Comparison of ENCODE assay signal across 1 cellular context in the genomic region with DNA sequence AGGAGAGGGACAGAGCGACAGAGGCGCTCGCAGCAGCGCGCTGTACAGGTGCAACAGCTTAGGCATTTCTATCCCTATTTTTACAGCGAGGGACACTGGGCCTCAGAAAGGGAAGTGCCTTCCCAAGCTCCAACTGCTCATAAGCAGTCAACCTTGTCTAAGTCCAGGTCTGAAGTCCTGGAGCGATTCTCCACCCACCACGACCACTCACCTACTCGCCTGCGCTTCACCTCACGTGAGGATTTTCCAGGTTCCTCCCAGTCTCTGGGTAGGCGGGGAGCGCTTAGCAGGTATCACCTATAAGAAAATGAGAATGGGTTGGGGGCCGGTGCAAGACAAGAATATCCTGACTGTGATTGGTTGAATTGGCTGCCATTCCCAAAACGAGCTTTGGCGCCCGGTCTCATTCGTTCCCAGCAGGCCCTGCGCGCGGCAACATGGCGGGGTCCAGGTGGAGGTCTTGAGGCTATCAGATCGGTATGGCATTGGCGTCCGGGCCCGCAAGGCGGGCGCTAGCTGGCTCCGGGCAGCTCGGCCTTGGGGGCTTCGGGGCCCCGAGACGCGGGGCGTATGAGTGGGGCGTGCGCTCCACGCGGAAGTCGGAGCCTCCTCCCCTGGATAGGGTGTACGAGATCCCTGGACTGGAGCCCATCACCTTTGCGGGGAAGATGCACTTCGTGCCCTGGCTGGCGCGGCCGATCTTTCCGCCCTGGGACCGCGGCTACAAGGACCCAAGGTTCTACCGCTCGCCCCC.
TF ChIP-seq lines count a peak whose summit lies in the region.

A gene with protein sequence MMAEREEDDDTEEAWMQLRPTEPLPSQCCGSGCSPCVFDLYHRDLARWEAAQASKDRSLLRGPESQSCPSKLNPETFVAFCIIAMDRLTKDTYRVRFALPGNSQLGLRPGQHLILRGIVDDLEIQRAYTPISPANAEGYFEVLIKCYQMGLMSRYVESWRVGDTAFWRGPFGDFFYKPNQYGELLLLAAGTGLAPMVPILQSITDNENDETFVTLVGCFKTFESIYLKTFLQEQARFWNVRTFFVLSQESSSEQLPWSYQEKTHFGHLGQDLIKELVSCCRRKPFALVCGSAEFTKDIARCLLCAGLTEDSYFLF (minus strand): TSS at position 266 of the 754 bp plus-strand sequence. CDS start 4,414 bp downstream, outside the sequence.
Gene MRPL37 (plus strand): TSS at position 403 of the 754 bp plus-strand sequence. CDS start 77 bp downstream, at position 480.

TF ChIP-seq in K562, 482 proteins besides CTCF, POLR2A, EP300 and RAD21 (continued from another document and continues in another):
- TF ChIP-seq, protein P1, sequence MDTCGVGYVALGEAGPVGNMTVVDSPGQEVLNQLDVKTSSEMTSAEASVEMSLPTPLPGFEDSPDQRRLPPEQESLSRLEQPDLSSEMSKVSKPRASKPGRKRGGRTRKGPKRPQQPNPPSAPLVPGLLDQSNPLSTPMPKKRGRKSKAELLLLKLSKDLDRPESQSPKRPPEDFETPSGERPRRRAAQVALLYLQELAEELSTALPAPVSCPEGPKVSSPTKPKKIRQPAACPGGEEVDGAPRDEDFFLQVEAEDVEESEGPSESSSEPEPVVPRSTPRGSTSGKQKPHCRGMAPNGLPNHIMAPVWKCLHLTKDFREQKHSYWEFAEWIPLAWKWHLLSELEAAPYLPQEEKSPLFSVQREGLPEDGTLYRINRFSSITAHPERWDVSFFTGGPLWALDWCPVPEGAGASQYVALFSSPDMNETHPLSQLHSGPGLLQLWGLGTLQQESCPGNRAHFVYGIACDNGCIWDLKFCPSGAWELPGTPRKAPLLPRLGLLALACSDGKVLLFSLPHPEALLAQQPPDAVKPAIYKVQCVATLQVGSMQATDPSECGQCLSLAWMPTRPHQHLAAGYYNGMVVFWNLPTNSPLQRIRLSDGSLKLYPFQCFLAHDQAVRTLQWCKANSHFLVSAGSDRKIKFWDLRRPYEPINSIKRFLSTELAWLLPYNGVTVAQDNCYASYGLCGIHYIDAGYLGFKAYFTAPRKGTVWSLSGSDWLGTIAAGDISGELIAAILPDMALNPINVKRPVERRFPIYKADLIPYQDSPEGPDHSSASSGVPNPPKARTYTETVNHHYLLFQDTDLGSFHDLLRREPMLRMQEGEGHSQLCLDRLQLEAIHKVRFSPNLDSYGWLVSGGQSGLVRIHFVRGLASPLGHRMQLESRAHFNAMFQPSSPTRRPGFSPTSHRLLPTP (IDR thresholded peaks at IDR 0.05; ENCODE audit: borderline replicate concordance, extremely low read depth, insufficient read length): no peak
- TF ChIP-seq SMAD4 (CRISPR knock-in tag; conservative IDR thresholded peaks at IDR 0.05): peak; percentile 65; the same call in 1 of the 2 replicates
- no peak for TF ChIP-seq MAFG (tag; conservative IDR thresholded peaks at IDR 0.05)
- TF ChIP-seq GABPB1 (CRISPR knock-in tag; IDR thresholded peaks at IDR 0.05): peak; percentile 9; the same call in 1 of the 2 replicates
- TF ChIP-seq NFIC (IDR thresholded peaks at IDR 0.05): peak; percentile 74
- TF ChIP-seq SRSF1 (IDR thresholded peaks at IDR 0.05; ENCODE audit: low read depth, low read length): no peak
- TF ChIP-seq GTF2B (IDR thresholded peaks at IDR 0.05; ENCODE audit: extremely low read depth, insufficient read length): no peak
- TF ChIP-seq BCOR (IDR thresholded peaks at IDR 0.05): no peak
- TF ChIP-seq ZSCAN32 (CRISPR knock-in tag; IDR thresholded peaks at IDR 0.05): no peak
- TF ChIP-seq TCF7L2 (IDR thresholded peaks at IDR 0.05; ENCODE audit: low read depth, low read length): 0 out of 2 replicates have a peak, but pooled peaks have one; percentile 22
- no peak for TF ChIP-seq FOSL1 (tag; conservative IDR thresholded peaks at IDR 0.05)
- TF ChIP-seq NCOR1 (IDR thresholded peaks at IDR 0.05): no peak
- TF ChIP-seq SREBF1 (IDR thresholded peaks at IDR 0.05; ENCODE audit: borderline replicate concordance, low read depth, low read length): no peak
- TF ChIP-seq YBX1 (IDR thresholded peaks at IDR 0.05): no peak
- TF ChIP-seq KLF16 (IDR thresholded peaks at IDR 0.05): no peak
- TF ChIP-seq AFF1 (IDR thresholded peaks at IDR 0.05; ENCODE audit: low read depth in 1 of 2, partially characterized antibody in 2 of 2): no peak
- TF ChIP-seq ZC3H8 (IDR thresholded peaks at IDR 0.05): no peak
- TF ChIP-seq ZNF780A (CRISPR knock-in tag; IDR thresholded peaks at IDR 0.05): no peak
- no peak for TF ChIP-seq SRSF7 (optimal IDR thresholded peaks at IDR 0.05; ENCODE audit: low read depth, low read length)
- no peak for TF ChIP-seq LARP7 (IDR thresholded peaks at IDR 0.05)
- no peak for TF ChIP-seq GTF2A2 (tag; IDR thresholded peaks at IDR 0.05)
- TF ChIP-seq SMAD2 (IDR thresholded peaks at IDR 0.05; ENCODE audit: low read depth, low read length): no peak
- peak; percentile 79 for TF ChIP-seq SP2 (IDR thresholded peaks at IDR 0.05; ENCODE audit: extremely low read depth, low read depth, low read length, poor library complexity, severe bottlenecking)
- peak; percentile 75 to 79 for TF ChIP-seq NRF1 (conservative IDR thresholded peaks at IDR 0.05 in 1 of 2, IDR thresholded peaks at IDR 0.05 in 1 of 2)
- peak; percentile 99 for TF ChIP-seq BHLHE40 (IDR thresholded peaks at IDR 0.05; ENCODE audit: low read length)
- TF ChIP-seq SMARCA5 (IDR thresholded peaks at IDR 0.05): no peak
- TF ChIP-seq C11orf30 (IDR thresholded peaks at IDR 0.05; ENCODE audit: low read depth): peak; percentile 93
- TF ChIP-seq TRIM25 (IDR thresholded peaks at IDR 0.05; ENCODE audit: borderline replicate concordance): no peak
- TF ChIP-seq, protein P2, sequence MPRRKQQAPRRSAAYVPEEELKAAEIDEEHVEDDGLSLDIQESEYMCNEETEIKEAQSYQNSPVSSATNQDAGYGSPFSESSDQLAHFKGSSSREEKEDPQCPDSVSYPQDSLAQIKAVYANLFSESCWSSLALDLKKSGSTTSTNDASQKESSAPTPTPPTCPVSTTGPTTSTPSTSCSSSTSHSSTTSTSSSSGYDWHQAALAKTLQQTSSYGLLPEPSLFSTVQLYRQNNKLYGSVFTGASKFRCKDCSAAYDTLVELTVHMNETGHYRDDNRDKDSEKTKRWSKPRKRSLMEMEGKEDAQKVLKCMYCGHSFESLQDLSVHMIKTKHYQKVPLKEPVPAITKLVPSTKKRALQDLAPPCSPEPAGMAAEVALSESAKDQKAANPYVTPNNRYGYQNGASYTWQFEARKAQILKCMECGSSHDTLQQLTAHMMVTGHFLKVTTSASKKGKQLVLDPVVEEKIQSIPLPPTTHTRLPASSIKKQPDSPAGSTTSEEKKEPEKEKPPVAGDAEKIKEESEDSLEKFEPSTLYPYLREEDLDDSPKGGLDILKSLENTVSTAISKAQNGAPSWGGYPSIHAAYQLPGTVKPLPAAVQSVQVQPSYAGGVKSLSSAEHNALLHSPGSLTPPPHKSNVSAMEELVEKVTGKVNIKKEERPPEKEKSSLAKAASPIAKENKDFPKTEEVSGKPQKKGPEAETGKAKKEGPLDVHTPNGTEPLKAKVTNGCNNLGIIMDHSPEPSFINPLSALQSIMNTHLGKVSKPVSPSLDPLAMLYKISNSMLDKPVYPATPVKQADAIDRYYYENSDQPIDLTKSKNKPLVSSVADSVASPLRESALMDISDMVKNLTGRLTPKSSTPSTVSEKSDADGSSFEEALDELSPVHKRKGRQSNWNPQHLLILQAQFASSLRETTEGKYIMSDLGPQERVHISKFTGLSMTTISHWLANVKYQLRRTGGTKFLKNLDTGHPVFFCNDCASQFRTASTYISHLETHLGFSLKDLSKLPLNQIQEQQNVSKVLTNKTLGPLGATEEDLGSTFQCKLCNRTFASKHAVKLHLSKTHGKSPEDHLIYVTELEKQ (CRISPR knock-in tag; IDR thresholded peaks at IDR 0.05): no peak
- 0 out of 2 replicates have a peak, but pooled peaks have one; percentile 53 for TF ChIP-seq ZNF212 (CRISPR knock-in tag; IDR thresholded peaks at IDR 0.05)
- TF ChIP-seq SNAPC5 (CRISPR knock-in tag; IDR thresholded peaks at IDR 0.05): no peak
- TF ChIP-seq, protein P3, sequence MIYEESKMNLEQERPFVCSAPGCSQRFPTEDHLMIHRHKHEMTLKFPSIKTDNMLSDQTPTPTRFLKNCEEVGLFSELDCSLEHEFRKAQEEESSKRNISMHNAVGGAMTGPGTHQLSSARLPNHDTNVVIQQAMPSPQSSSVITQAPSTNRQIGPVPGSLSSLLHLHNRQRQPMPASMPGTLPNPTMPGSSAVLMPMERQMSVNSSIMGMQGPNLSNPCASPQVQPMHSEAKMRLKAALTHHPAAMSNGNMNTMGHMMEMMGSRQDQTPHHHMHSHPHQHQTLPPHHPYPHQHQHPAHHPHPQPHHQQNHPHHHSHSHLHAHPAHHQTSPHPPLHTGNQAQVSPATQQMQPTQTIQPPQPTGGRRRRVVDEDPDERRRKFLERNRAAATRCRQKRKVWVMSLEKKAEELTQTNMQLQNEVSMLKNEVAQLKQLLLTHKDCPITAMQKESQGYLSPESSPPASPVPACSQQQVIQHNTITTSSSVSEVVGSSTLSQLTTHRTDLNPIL (CRISPR knock-in tag; IDR thresholded peaks at IDR 0.05): no peak
- TF ChIP-seq WHSC1 (IDR thresholded peaks at IDR 0.05; ENCODE audit: low read length): no peak
- peak; percentile 92 for TF ChIP-seq EP400 (IDR thresholded peaks at IDR 0.05)
- TF ChIP-seq, protein P4, sequence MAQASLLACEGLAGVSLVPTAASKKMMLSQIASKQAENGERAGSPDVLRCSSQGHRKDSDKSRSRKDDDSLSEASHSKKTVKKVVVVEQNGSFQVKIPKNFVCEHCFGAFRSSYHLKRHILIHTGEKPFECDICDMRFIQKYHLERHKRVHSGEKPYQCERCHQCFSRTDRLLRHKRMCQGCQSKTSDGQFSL (CRISPR knock-in tag; IDR thresholded peaks at IDR 0.05): no peak
- TF ChIP-seq, protein P4 (tag; IDR thresholded peaks at IDR 0.05): no peak
- peak; percentile 66; the same call in 1 of the 2 replicates for TF ChIP-seq ZC3H11A (IDR thresholded peaks at IDR 0.05; ENCODE audit: low read depth, low read length)
- TF ChIP-seq ZNF507 (tag; conservative IDR thresholded peaks at IDR 0.05): no peak
- peak; percentile 43; the same call in 1 of the 2 replicates for TF ChIP-seq GATA2 (CRISPR knock-in tag; IDR thresholded peaks at IDR 0.05)
- no peak; the same call in 1 of the 2 replicates for TF ChIP-seq ZNF511 (CRISPR knock-in tag; IDR thresholded peaks at IDR 0.05)
- peak; percentile 83; the same call in 1 of the 2 replicates for TF ChIP-seq BRD4 (IDR thresholded peaks at IDR 0.05)
- TF ChIP-seq JUND (IDR thresholded peaks at IDR 0.05; ENCODE audit: borderline replicate concordance, low read depth, low read length): peak; percentile 40; the same call in 1 of the 2 replicates
- TF ChIP-seq JUND (tag; IDR thresholded peaks at IDR 0.05; ENCODE audit: borderline replicate concordance, low read depth, low read length): peak; percentile 10; the same call in 1 of the 3 replicates
